2 cellular contexts compared by ENCODE assay signal in the genomic region with DNA sequence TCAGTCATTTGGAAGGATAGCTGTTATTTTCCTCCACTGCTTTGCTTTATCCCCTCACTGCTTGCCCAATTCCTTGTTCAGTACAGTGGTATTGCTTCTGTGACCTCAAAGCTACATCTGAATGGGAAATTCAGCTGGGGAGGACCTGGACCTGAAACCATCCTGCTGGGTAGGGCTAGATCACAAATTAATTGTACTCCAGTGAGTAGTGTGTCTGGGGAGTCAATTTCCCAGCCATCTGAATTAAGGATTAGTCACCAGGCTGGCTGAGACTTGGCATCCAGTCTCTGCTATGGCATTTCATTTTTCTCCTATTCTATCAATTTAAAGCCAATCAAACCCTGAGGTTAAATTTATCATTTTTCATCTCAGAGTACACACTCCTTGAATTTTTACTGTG.
TF ChIP-seq lines count a peak whose summit lies in the region.

No MANE protein-coding gene starts in this region.

TF ChIP-seq in neural cell, 6 proteins besides CTCF, POLR2A, EP300 and RAD21 (continued from another document):
- TF ChIP-seq REST (IDR thresholded peaks at IDR 0.05; ENCODE audit: borderline replicate concordance) (no peak), EZH2 (IDR thresholded peaks at IDR 0.05; ENCODE audit: borderline replicate concordance, insufficient read depth, low read length, poor library complexity, severe bottlenecking) (no peak), MXI1 (conservative IDR thresholded peaks at IDR 0.05; ENCODE audit: poor library complexity, severe bottlenecking) (no peak), SMC3 (conservative IDR thresholded peaks at IDR 0.05; ENCODE audit: poor library complexity) (no peak)

TF ChIP-seq in GM23338, 12 proteins besides CTCF, POLR2A, EP300 and RAD21 (continued from another document):
- TF ChIP-seq ZNF462 (CRISPR knock-in tag; IDR thresholded peaks at IDR 0.05) (no peak), POLR2AphosphoS5 (IDR thresholded peaks at IDR 0.05; ENCODE audit: low read depth) (no peak), REST (IDR thresholded peaks at IDR 0.05; ENCODE audit: unreplicated experiment) (no peak), EZH2 (IDR thresholded peaks at IDR 0.05; ENCODE audit: low read depth, unreplicated experiment) (no peak)
